In the genomic region with DNA sequence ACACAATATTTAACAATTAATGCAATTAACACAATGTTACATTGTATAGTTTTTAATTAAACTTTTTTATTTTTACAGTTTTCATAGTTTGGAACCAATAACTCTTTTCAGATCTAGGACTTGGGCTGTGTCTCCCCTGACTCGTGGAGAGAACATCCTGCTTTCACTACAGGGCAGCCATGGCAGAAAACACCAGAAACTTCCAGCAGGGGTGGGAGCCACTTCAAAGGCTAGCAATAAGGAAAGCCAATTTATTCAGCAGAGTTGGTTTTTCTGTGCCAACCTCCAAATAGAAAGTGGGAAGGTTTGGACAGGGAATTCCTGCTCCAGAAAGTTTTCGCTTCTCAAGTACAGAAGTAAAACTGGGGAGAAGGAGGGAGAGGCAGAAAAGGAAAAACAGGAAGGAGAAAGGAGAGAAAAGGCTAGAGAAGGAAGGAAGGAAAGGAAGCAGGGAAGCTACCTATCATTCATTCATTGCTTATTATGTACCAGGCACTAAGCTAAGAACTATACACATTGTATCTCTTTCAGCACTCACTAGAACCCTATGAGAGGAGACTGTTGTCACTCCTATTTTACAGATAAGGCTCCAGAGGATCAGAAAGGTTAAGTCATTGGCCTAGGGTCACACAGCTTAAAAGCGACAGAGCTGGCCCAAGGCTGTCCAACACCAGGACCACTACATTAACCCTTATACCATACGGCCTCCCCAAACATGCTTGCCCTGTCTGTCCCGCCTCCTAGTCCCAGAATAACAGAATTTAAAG, we compare ENCODE assay signal across 17 cellular contexts. TPM values are rescaled to one million over a fixed set of nuclear protein-coding genes. Genes with fewer than 3 reads are reported as not detected.
DNase-seq lines count a peak whose midpoint lies in the region; ATAC-seq and TF ChIP-seq lines count a peak whose summit lies in the region.
"Had no signal": no experiment of that assay in that cellular context is flagged by ENCODE, and none has a peak within 500 bp of the region (broad histone marks: within the 10 kb centered on the region; RNA-seq: fewer than 3 reads in every experiment).

No MANE protein-coding gene starts in this region.

- H3K9me3 Mint-ChIP-seq in WTC11 = no peaks in the 10 kb centered on the region
- H3K9me3 Mint-ChIP-seq: activated naive CD4-positive, alpha-beta T cell treated with anti-CD3 and anti-CD28 coated beads, Interleukin-2, amount 50 U/mL, for 24 hours; central memory CD8-positive, alpha-beta T cell; naive B cell had no signal

- DNase-seq in AG08396 (ENCODE audit: low spot score) (peak; percentile 40), HFF-Myc (ENCODE audit: extremely low read depth, low read depth) (no peak), WTC11 (ENCODE audit: low spot score) (no peak), left colon (peak in 1 of 2 donors; percentile 19), NCI-H1048 (lab: John Stamatoyannopoulos, UW) (no peak), globus pallidus (ENCODE audit: low spot score) (no peak), NOMO-1 treated with DMSO at 0.1 percent for 48 hours (lab: John Stamatoyannopoulos, UW; ENCODE audit: unreplicated experiment) (no peak)
- DNase-seq in activated CD4-positive, alpha-beta T cell treated with anti-CD3 and anti-CD28 coated beads, Interleukin-2, amount 50 U/mL, for 1 hour = no peak
- DNase-seq: activated CD8-positive, alpha-beta memory T cell treated with anti-CD3 and anti-CD28 coated beads, Interleukin-2, amount 10 ng/mL, durations not matched to agents 7 days and 5 days; heart left ventricle; naive B cell; NCI-H2081; stimulated activated CD4-positive, alpha-beta T cell treated with anti-CD3 and anti-CD28 coated beads, Interleukin-4, amount 100 ng/mL, for 1 hour; upper lobe of left lung had no signal

- ATAC-seq in WTC11 = no peak
- peak; percentile 42 for ATAC-seq in left colon
- ATAC-seq: activated CD8-positive, alpha-beta memory T cell treated with anti-CD3 and anti-CD28 coated beads, Interleukin-2, amount 10 ng/mL, durations not matched to agents 7 days and 5 days; heart left ventricle had no signal

- TF ChIP-seq CTCF in HFF-Myc (IDR thresholded peaks at IDR 0.05; ENCODE audit: low read depth, low read length, missing control alignments) = peak; percentile 4
- TF ChIP-seq CTCF in WTC11 (IDR thresholded peaks at IDR 0.05) = no peak

- H3K4me3 ChIP-seq in HFF-Myc (replicated peaks; ENCODE audit: low read depth, low read length) = no peak overlapping the region
- H3K4me3 ChIP-seq: BLaER1, heart left ventricle, upper lobe of left lung had no signal

- peak overlapping the region; percentile 17; the same call in 1 of the 2 replicates for H3K27ac Mint-ChIP-seq in WTC11
- H3K27ac Mint-ChIP-seq: activated CD8-positive, alpha-beta memory T cell treated with anti-CD3 and anti-CD28 coated beads, Interleukin-2, amount 10 ng/mL, durations not matched to agents 7 days and 5 days; activated naive CD4-positive, alpha-beta T cell treated with anti-CD3 and anti-CD28 coated beads, Interleukin-2, amount 50 U/mL, for 24 hours had no signal

- CTCF ChIA-PET in WTC11 (lab: Charles Lee) = interaction anchor here (0.5 to 0.8 kb wide), 2 partner anchors 24 to 123 kb away, joined by 3 to 4 read pairs; no protein-coding TSS in a partner anchor

- H3K4me1 Mint-ChIP-seq in WTC11 = peaks cover 3% of the 10 kb centered on the region; the same call in 1 of the 2 replicates
- H3K4me1 Mint-ChIP-seq: activated CD8-positive, alpha-beta memory T cell treated with anti-CD3 and anti-CD28 coated beads, Interleukin-2, amount 10 ng/mL, durations not matched to agents 7 days and 5 days; activated naive CD4-positive, alpha-beta T cell treated with anti-CD3 and anti-CD28 coated beads, Interleukin-2, amount 50 U/mL, for 24 hours; central memory CD8-positive, alpha-beta T cell; naive B cell had no signal

- no peaks in the 10 kb centered on the region for H3K27me3 Mint-ChIP-seq in WTC11 (ENCODE audit: low read depth)

- no peak overlapping the region for H3K4me3 Mint-ChIP-seq in WTC11
- H3K4me3 Mint-ChIP-seq: activated CD8-positive, alpha-beta memory T cell treated with anti-CD3 and anti-CD28 coated beads, Interleukin-2, amount 10 ng/mL, durations not matched to agents 7 days and 5 days; activated naive CD4-positive, alpha-beta T cell treated with anti-CD3 and anti-CD28 coated beads, Interleukin-2, amount 50 U/mL, for 24 hours; central memory CD8-positive, alpha-beta T cell; naive B cell had no signal

- POLR2A ChIA-PET in WTC11 (lab: Charles Lee) = no interaction called here

- intact Hi-C loops in left colon (cut with DNase I, micrococcal nuclease) = no loop called here

- H3K36me3 Mint-ChIP-seq in WTC11 = no peaks in the 10 kb centered on the region
- H3K36me3 Mint-ChIP-seq: activated CD8-positive, alpha-beta memory T cell treated with anti-CD3 and anti-CD28 coated beads, Interleukin-2, amount 10 ng/mL, durations not matched to agents 7 days and 5 days; activated naive CD4-positive, alpha-beta T cell treated with anti-CD3 and anti-CD28 coated beads, Interleukin-2, amount 50 U/mL, for 24 hours; naive B cell had no signal

TF ChIP-seq in WTC11, 78 proteins besides CTCF, POLR2A, EP300 and RAD21 (continues in another document):
- TF ChIP-seq TCF7 (CRISPR knock-in tag; IDR thresholded peaks at IDR 0.05; ENCODE audit: low read depth) = no peak
- no peak for TF ChIP-seq CREM (CRISPR knock-in tag; IDR thresholded peaks at IDR 0.05)
- no peak for TF ChIP-seq FOXK1 (CRISPR knock-in tag; IDR thresholded peaks at IDR 0.05)
- TF ChIP-seq RELA (CRISPR knock-in tag; IDR thresholded peaks at IDR 0.05; ENCODE audit: borderline replicate concordance) = no peak
- no peak for TF ChIP-seq SOX15 (CRISPR knock-in tag; IDR thresholded peaks at IDR 0.05)
- TF ChIP-seq, protein P1, sequence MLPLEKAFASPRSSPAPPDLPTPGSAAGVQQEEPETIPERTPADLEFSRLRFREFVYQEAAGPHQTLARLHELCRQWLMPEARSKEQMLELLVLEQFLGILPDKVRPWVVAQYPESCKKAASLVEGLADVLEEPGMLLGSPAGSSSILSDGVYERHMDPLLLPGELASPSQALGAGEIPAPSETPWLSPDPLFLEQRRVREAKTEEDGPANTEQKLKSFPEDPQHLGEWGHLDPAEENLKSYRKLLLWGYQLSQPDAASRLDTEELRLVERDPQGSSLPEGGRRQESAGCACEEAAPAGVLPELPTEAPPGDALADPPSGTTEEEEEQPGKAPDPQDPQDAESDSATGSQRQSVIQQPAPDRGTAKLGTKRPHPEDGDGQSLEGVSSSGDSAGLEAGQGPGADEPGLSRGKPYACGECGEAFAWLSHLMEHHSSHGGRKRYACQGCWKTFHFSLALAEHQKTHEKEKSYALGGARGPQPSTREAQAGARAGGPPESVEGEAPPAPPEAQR (CRISPR knock-in tag; IDR thresholded peaks at IDR 0.05) = no peak
- TF ChIP-seq, protein P2, sequence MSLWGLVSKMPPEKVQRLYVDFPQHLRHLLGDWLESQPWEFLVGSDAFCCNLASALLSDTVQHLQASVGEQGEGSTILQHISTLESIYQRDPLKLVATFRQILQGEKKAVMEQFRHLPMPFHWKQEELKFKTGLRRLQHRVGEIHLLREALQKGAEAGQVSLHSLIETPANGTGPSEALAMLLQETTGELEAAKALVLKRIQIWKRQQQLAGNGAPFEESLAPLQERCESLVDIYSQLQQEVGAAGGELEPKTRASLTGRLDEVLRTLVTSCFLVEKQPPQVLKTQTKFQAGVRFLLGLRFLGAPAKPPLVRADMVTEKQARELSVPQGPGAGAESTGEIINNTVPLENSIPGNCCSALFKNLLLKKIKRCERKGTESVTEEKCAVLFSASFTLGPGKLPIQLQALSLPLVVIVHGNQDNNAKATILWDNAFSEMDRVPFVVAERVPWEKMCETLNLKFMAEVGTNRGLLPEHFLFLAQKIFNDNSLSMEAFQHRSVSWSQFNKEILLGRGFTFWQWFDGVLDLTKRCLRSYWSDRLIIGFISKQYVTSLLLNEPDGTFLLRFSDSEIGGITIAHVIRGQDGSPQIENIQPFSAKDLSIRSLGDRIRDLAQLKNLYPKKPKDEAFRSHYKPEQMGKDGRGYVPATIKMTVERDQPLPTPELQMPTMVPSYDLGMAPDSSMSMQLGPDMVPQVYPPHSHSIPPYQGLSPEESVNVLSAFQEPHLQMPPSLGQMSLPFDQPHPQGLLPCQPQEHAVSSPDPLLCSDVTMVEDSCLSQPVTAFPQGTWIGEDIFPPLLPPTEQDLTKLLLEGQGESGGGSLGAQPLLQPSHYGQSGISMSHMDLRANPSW (CRISPR knock-in tag; conservative IDR thresholded peaks at IDR 0.05; ENCODE audit: low read depth) = no peak
- TF ChIP-seq, protein P3, sequence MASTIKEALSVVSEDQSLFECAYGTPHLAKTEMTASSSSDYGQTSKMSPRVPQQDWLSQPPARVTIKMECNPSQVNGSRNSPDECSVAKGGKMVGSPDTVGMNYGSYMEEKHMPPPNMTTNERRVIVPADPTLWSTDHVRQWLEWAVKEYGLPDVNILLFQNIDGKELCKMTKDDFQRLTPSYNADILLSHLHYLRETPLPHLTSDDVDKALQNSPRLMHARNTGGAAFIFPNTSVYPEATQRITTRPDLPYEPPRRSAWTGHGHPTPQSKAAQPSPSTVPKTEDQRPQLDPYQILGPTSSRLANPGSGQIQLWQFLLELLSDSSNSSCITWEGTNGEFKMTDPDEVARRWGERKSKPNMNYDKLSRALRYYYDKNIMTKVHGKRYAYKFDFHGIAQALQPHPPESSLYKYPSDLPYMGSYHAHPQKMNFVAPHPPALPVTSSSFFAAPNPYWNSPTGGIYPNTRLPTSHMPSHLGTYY (CRISPR knock-in tag; IDR thresholded peaks at IDR 0.05) = no peak
- no peak for TF ChIP-seq ZNF232 (CRISPR knock-in tag; IDR thresholded peaks at IDR 0.05)
- TF ChIP-seq SP1 (CRISPR knock-in tag; conservative IDR thresholded peaks at IDR 0.05) = no peak
- TF ChIP-seq, protein P4, sequence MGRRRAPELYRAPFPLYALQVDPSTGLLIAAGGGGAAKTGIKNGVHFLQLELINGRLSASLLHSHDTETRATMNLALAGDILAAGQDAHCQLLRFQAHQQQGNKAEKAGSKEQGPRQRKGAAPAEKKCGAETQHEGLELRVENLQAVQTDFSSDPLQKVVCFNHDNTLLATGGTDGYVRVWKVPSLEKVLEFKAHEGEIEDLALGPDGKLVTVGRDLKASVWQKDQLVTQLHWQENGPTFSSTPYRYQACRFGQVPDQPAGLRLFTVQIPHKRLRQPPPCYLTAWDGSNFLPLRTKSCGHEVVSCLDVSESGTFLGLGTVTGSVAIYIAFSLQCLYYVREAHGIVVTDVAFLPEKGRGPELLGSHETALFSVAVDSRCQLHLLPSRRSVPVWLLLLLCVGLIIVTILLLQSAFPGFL (CRISPR knock-in tag; IDR thresholded peaks at IDR 0.05; ENCODE audit: borderline replicate concordance) = no peak
- TF ChIP-seq GABPB1 (CRISPR knock-in tag; IDR thresholded peaks at IDR 0.05) = no peak

RNA-seq across cellular contexts. Expression of a gene that starts 54.8 kb away (rescaled TPM):
- total RNA-seq in WTC11 (2021) = 10.9 to 12.6 TPM (median 11.4 TPM) in 3 replicates
- 100 to 1,000 TPM; 118 to 200 TPM for total RNA-seq in left colon
- total RNA-seq: activated CD8-positive, alpha-beta memory T cell treated with anti-CD3 and anti-CD28 coated beads, Interleukin-2, amount 10 ng/mL, durations not matched to agents 7 days and 5 days had no signal
